Comparison of ENCODE assay signal across 10 cellular contexts in genomic region chr16:9463461-9463860, GRCh38.
"Had no signal": no experiment of that assay in that cellular context is flagged by ENCODE, and none has a peak within 500 bp of the region (broad histone marks: within the 10 kb centered on the region; RNA-seq: fewer than 3 reads in every experiment).

No MANE protein-coding gene starts in this region.

- H2AFZ ChIP-seq: GM23248 had no signal

- H3K36me3 ChIP-seq: HAP-1 had no signal

- H3K4me1 Mint-ChIP-seq: IgD-negative memory B cell had no signal

- ATAC-seq: HCT116 had no signal

- H3K27ac Mint-ChIP-seq: HFFc6, IgD-negative memory B cell had no signal

- H3K9ac ChIP-seq: GM23248, KMS-11 had no signal

- H3K4me2 ChIP-seq: KMS-11 had no signal

- H3K4me1 ChIP-seq: HAP-1 had no signal

- H3K4me3 ChIP-seq: GM23248, HAP-1 had no signal

- H3K4me3 Mint-ChIP-seq: HFFc6, IgD-negative memory B cell had no signal

- FAIRE-seq: HTR-8/SVneo had no signal

- H3K27ac ChIP-seq: GM23248, KMS-11 had no signal

- DNase-seq: GM23248, GOT3, H7, HFFc6, KBM-7 had no signal

- H3K9me3 ChIP-seq: HAP-1 had no signal

- H3K36me3 Mint-ChIP-seq: IgD-negative memory B cell had no signal
